ENCODE assay signal across 16 cellular contexts in the genomic region with DNA sequence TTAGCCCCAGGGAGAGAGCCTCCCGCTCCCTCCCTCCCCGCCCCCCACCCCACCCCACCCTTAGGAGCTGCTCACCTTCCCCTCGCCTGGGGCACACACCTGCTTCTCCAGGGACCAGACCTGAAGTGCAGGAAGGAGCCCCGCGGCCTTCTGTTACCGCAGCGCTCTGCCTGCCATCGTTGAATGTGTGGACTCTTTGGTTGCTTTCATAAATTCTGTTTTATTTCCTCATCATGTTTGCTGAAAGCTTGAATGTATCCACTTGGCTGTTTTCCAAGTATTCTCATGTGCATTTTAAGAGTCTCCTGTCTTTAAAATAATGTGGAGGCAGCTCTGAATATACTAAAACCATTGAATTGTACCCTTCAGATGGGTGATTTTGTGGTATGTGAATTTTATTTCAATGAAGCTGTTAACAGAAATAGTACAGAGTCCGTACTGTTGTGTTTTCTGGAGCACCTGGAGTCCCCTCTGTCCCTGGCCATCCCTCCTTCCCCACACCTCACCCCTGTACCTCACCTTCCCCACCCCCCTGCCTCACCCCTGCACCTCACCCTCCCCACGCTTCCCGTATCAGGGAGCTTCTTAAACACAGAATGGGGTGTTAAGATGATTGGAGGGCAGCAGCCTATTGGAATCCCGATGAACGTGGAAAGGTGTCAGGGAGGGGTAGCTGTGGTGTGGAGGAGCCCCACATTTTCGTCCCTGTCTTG. TPM values are rescaled to one million over a fixed set of nuclear protein-coding genes. Genes with fewer than 3 reads are reported as not detected.
A peak's percentile ranks its signal among the peaks of the same experiment; 100 is the strongest.
DNase-seq lines count a peak whose midpoint lies in the region; ATAC-seq and TF ChIP-seq lines count a peak whose summit lies in the region.
"Had no signal": no experiment of that assay in that cellular context is flagged by ENCODE, and none has a peak within 500 bp of the region (broad histone marks: within the 10 kb centered on the region; RNA-seq: fewer than 3 reads in every experiment).

No MANE protein-coding gene starts in this region.

- H3K4ac ChIP-seq in trophoblast cell (ENCODE audit: low read depth, low read length): no peak overlapping the region

- H3K27ac ChIP-seq in trophoblast cell (ENCODE audit: low read depth, low read length) (no peak overlapping the region), brain microvascular endothelial cell (no peak overlapping the region)
- H3K27ac ChIP-seq: hepatocyte, spleen, testis had no signal

- no peak overlapping the region for H4K12ac ChIP-seq in trophoblast cell (ENCODE audit: low read depth, low read length)

- H2BK120ac ChIP-seq in trophoblast cell (ENCODE audit: insufficient read depth, low read length, poor library complexity): no peak overlapping the region

- H3K23ac ChIP-seq in trophoblast cell (ENCODE audit: low read length): no peak overlapping the region

- no CpG with 5 or more reads among the region's 14 CpGs for WGBS in trophoblast cell (ENCODE audit: extremely low coverage, insufficient coverage, insufficient read length)

- H3K36me3 ChIP-seq in trophoblast cell (ENCODE audit: control insufficient read depth in 1 of 2, insufficient read depth in 2 of 2, low read length in 2 of 2): no peaks in the 10 kb centered on the region
- H3K36me3 ChIP-seq in brain microvascular endothelial cell (replicated peaks): no peaks in the 10 kb centered on the region
- H3K36me3 ChIP-seq: spleen had no signal

- no peak overlapping the region for H2AFZ ChIP-seq in trophoblast cell (ENCODE audit: insufficient read depth, low read length, poor library complexity)
- H2AFZ ChIP-seq: hepatocyte had no signal

- no peaks in the 10 kb centered on the region for H3K9me3 ChIP-seq in trophoblast cell (ENCODE audit: insufficient read depth, low read depth, low read length)
- H3K9me3 ChIP-seq: spleen, testis had no signal

- H3K18ac ChIP-seq in trophoblast cell (ENCODE audit: low read length): peak overlapping the region; percentile 59

- no peak overlapping the region for H4K91ac ChIP-seq in trophoblast cell (ENCODE audit: low read depth, low read length)

- TF ChIP-seq CTCF in choroid plexus epithelial cell (conservative IDR thresholded peaks at IDR 0.05; ENCODE audit: low read depth, low read length): no peak
- no peak for TF ChIP-seq CTCF in brain microvascular endothelial cell (IDR thresholded peaks at IDR 0.05; ENCODE audit: low read depth, low read length, missing control alignments)

- H2BK5ac ChIP-seq in trophoblast cell (ENCODE audit: low read depth, low read length, poor library complexity): no peak overlapping the region

- no peak overlapping the region for H3K14ac ChIP-seq in trophoblast cell (ENCODE audit: low read length)

- no peak overlapping the region for H4K8ac ChIP-seq in trophoblast cell (ENCODE audit: low read depth, low read length)

- no peaks in the 10 kb centered on the region for H3K79me2 ChIP-seq in trophoblast cell (ENCODE audit: control insufficient read depth, insufficient read depth, low read length, poor library complexity)

- in situ Hi-C loops in brain microvascular endothelial cell (cut with HindIII; ENCODE audit: low pct_ligation_motif_present, low sequenced_read_pairs): loop anchor here (10.0 kb wide), 1 partner anchor 54 kb away; no protein-coding TSS in a partner anchor

- H3K4me2 ChIP-seq in trophoblast cell (ENCODE audit: low read length): no peak overlapping the region
- H3K4me2 ChIP-seq: hepatocyte had no signal

- no peak overlapping the region for H3K4me3 ChIP-seq in choroid plexus epithelial cell (ENCODE audit: low read depth, low read length)
- no peak overlapping the region for H3K4me3 ChIP-seq in trophoblast cell (ENCODE audit: low read depth, low read length)
- no peak overlapping the region for H3K4me3 ChIP-seq in brain microvascular endothelial cell (ENCODE audit: low read depth, low read length)
- H3K4me3 ChIP-seq: hepatocyte, lung, spleen, testis had no signal

- no peaks in the 10 kb centered on the region for H3K79me1 ChIP-seq in trophoblast cell (ENCODE audit: low read length)

- peak; percentile 46 for DNase-seq in NCI-H1105 (lab: John Stamatoyannopoulos, UW)
- peak; percentile 75 for DNase-seq in NCI-H2171 treated with DMSO at 0.1 percent for 48 hours (lab: John Stamatoyannopoulos, UW)
- peak; percentile 51 for DNase-seq in choroid plexus epithelial cell (ENCODE audit: low read depth)
- no peak for DNase-seq in trophoblast cell
- DNase-seq in brain microvascular endothelial cell: no peak
- DNase-seq: activated CD4-positive, alpha-beta memory T cell treated with anti-CD3 and anti-CD28 coated beads for 36 hours; activated gamma-delta T cell; NCI-H1930; spleen; T-helper 2 cell; testis had no signal

- H3K27me3 ChIP-seq in trophoblast cell (ENCODE audit: insufficient read depth, low read length): no peaks in the 10 kb centered on the region
- H3K27me3 ChIP-seq in brain microvascular endothelial cell (replicated peaks): no peaks in the 10 kb centered on the region
- H3K27me3 ChIP-seq: hepatocyte, spleen, testis had no signal

- no peak overlapping the region for H2BK12ac ChIP-seq in trophoblast cell (ENCODE audit: low read length)

- no peak overlapping the region for H3K9ac ChIP-seq in trophoblast cell (ENCODE audit: low read length)

- H3K4me1 ChIP-seq in trophoblast cell (ENCODE audit: control insufficient read depth in 1 of 2, insufficient read depth in 2 of 2, low read length in 2 of 2): no peaks in the 10 kb centered on the region
- H3K4me1 ChIP-seq: testis had no signal

- ATAC-seq in GM19463 (IDR thresholded peaks at IDR 0.05; ENCODE audit: unreplicated experiment) (no peak), GM19328 (IDR thresholded peaks at IDR 0.05; ENCODE audit: unreplicated experiment) (no peak), HG03432 (IDR thresholded peaks at IDR 0.05; ENCODE audit: unreplicated experiment) (no peak)

- no peak overlapping the region for H2AK5ac ChIP-seq in trophoblast cell (ENCODE audit: low read length)

RNA-seq across cellular contexts. Expression of gene RAB11FIP3, which starts 25.5 kb away (rescaled TPM):
- polyA plus RNA-seq in trophoblast cell (2013): 13.6 and 14.0 TPM in 2 replicates

RNA-seq across cellular contexts. Expression of gene DECR2, which starts 49.3 kb away (rescaled TPM):
- polyA plus RNA-seq in trophoblast cell (2013): 13.6 TPM in 2 replicates

RNA-seq across cellular contexts. Expression of gene NME4, which starts 54.0 kb away (rescaled TPM):
- polyA plus RNA-seq in trophoblast cell (2013): 175 and 192 TPM in 2 replicates

Comparison
In these comparisons a context has a peak if more than half of its experiments do, and no peak if none do; other contexts are left out.
1. DNase-seq: peak in NCI-H1105 (single experiment), NCI-H2171 treated with DMSO at 0.1 percent for 48 hours (single experiment) and choroid plexus epithelial cell (single experiment); none in trophoblast cell (0 of 2) and brain microvascular endothelial cell (single experiment).